In genomic region chr5:25241981-25242380, GRCh38 we compare ENCODE assay signal across 17 cellular contexts.
DNase-seq lines count a peak whose midpoint lies in the region; ATAC-seq and TF ChIP-seq lines count a peak whose summit lies in the region.
"Had no signal": no experiment of that assay in that cellular context is flagged by ENCODE, and none has a peak within 500 bp of the region (broad histone marks: within the 10 kb centered on the region; RNA-seq: fewer than 3 reads in every experiment).

No MANE protein-coding gene starts in this region.

- H3K79me2 ChIP-seq in neural progenitor cell (ENCODE audit: low read depth): no peaks in the 10 kb centered on the region

- H3K4me3 ChIP-seq in neural progenitor cell: no peak overlapping the region

- H3F3A ChIP-seq in neural progenitor cell (ENCODE audit: low read depth): no peaks in the 10 kb centered on the region

- peaks cover 6% of the 10 kb centered on the region for H3K4me1 ChIP-seq in neural progenitor cell

- H3K9ac ChIP-seq in neural progenitor cell: no peak overlapping the region

- TF ChIP-seq CTCF in WTC11 (IDR thresholded peaks at IDR 0.05) (no peak), neural progenitor cell (IDR thresholded peaks at IDR 0.05) (no peak), RWPE1 (conservative IDR thresholded peaks at IDR 0.05; ENCODE audit: low read depth) (no peak)

- H3K4me3 Mint-ChIP-seq in WTC11 (no peak overlapping the region), neural progenitor cell (no peak overlapping the region)
- no peak overlapping the region for H3K4me3 Mint-ChIP-seq in stimulated activated naive B cell treated with anti-CD40 and anti-IgM and Interleukin-4, amounts not matched to agents 10 μg/mL and 1 μg/mL and 100 μg/mL, for 72 hours
- H3K4me3 Mint-ChIP-seq: CD4-positive, alpha-beta memory T cell; H9 had no signal

- ATAC-seq in WTC11 (0 out of 2 replicates have a peak, but pooled peaks have one; percentile 46), GM18498 (IDR thresholded peaks at IDR 0.05; ENCODE audit: unreplicated experiment) (no peak), GM21515 (IDR thresholded peaks at IDR 0.05; ENCODE audit: unreplicated experiment) (no peak)
- no peak for ATAC-seq in stimulated activated naive B cell treated with anti-CD40 and anti-IgM and Interleukin-4, amounts not matched to agents 10 μg/mL and 1 μg/mL and 100 μg/mL, for 72 hours (replicated peaks)
- ATAC-seq: HCT116 had no signal

- no peak overlapping the region for H3K4me2 ChIP-seq in neural progenitor cell

- no peaks in the 10 kb centered on the region for H3K9me3 ChIP-seq in neural progenitor cell (ENCODE audit: low read depth)

- H3K36me3 Mint-ChIP-seq in WTC11 (no peaks in the 10 kb centered on the region), neural progenitor cell (no peaks in the 10 kb centered on the region)
- H3K36me3 Mint-ChIP-seq in stimulated activated naive B cell treated with anti-CD40 and anti-IgM and Interleukin-4, amounts not matched to agents 10 μg/mL and 1 μg/mL and 100 μg/mL, for 72 hours: no peaks in the 10 kb centered on the region
- H3K36me3 Mint-ChIP-seq: CD4-positive, alpha-beta memory T cell had no signal

- H3K9me3 Mint-ChIP-seq in WTC11 (peaks cover 14% of the 10 kb centered on the region; the same call in 1 of the 2 replicates), neural progenitor cell (no peaks in the 10 kb centered on the region)
- H3K9me3 Mint-ChIP-seq in stimulated activated naive B cell treated with anti-CD40 and anti-IgM and Interleukin-4, amounts not matched to agents 10 μg/mL and 1 μg/mL and 100 μg/mL, for 72 hours: peaks cover 0 to 2% of the 10 kb centered on the region in 2 donors
- H3K9me3 Mint-ChIP-seq: H9 had no signal

- DNase-seq in MV-4-11 (lab: John Stamatoyannopoulos, UW): peak; percentile 31
- no peak for DNase-seq in WTC11 (ENCODE audit: low spot score)
- DNase-seq in neural progenitor cell (ENCODE audit: low spot score): peak; percentile 57
- no peak for DNase-seq in stimulated activated naive B cell treated with anti-CD40 and anti-IgM and Interleukin-4, amounts not matched to agents 10 μg/mL and 1 μg/mL and 100 μg/mL, for 72 hours
- DNase-seq in hypothalamus (lab: John Stamatoyannopoulos, UW): no peak
- no peak for DNase-seq in RWPE1 (ENCODE audit: low spot score)
- DNase-seq: C1 segment of cervical spinal cord; Calu3; CD4-positive, alpha-beta memory T cell; COR-L47; DMS153; DND-41; GOT3; H9 had no signal

- H3K27ac Mint-ChIP-seq in WTC11 (no peak overlapping the region; the same call in 1 of the 2 replicates), neural progenitor cell (no peak overlapping the region)
- H3K27ac Mint-ChIP-seq in stimulated activated naive B cell treated with anti-CD40 and anti-IgM and Interleukin-4, amounts not matched to agents 10 μg/mL and 1 μg/mL and 100 μg/mL, for 72 hours: peak overlapping the region; percentile 25
- H3K27ac Mint-ChIP-seq: CD4-positive, alpha-beta memory T cell; H9 had no signal

- no peaks in the 10 kb centered on the region for H3K36me3 ChIP-seq in neural progenitor cell

- no peaks in the 10 kb centered on the region for H4K20me1 ChIP-seq in neural progenitor cell (ENCODE audit: low read depth)

- CTCF ChIA-PET in WTC11 (lab: Charles Lee) (no interaction called here), RWPE1 (lab: Yijun Ruan, JAX) (no interaction called here)

- H3K4me1 Mint-ChIP-seq in WTC11: peaks cover 19% of the 10 kb centered on the region
- H3K4me1 Mint-ChIP-seq in neural progenitor cell: peaks cover 5% of the 10 kb centered on the region
- no peaks in the 10 kb centered on the region for H3K4me1 Mint-ChIP-seq in stimulated activated naive B cell treated with anti-CD40 and anti-IgM and Interleukin-4, amounts not matched to agents 10 μg/mL and 1 μg/mL and 100 μg/mL, for 72 hours
- H3K4me1 Mint-ChIP-seq: CD4-positive, alpha-beta memory T cell had no signal

- H3K27me3 Mint-ChIP-seq in WTC11 (ENCODE audit: low read depth) (peaks cover 5% of the 10 kb centered on the region), neural progenitor cell (ENCODE audit: insufficient read depth, low read depth) (no peaks in the 10 kb centered on the region)
- H3K27me3 Mint-ChIP-seq in stimulated activated naive B cell treated with anti-CD40 and anti-IgM and Interleukin-4, amounts not matched to agents 10 μg/mL and 1 μg/mL and 100 μg/mL, for 72 hours: no peaks in the 10 kb centered on the region
- H3K27me3 Mint-ChIP-seq: CD4-positive, alpha-beta memory T cell had no signal

- H2AFZ ChIP-seq in neural progenitor cell (replicated peaks): no peak overlapping the region

- H3K27me3 ChIP-seq in neural progenitor cell: no peaks in the 10 kb centered on the region

- POLR2A ChIA-PET in WTC11 (lab: Charles Lee) (no interaction called here), RWPE1 (lab: Yijun Ruan, JAX; ENCODE audit: low non-redundant PET) (no interaction called here)

- H3K27ac ChIP-seq in neural progenitor cell (no peak overlapping the region), RWPE1 (no peak overlapping the region)

TF ChIP-seq in WTC11, 78 proteins besides CTCF, POLR2A, EP300 and RAD21 (continues in another document):
- TF ChIP-seq GABPB1 (CRISPR knock-in tag; IDR thresholded peaks at IDR 0.05): no peak
- no peak for TF ChIP-seq ATF6 (CRISPR knock-in tag; IDR thresholded peaks at IDR 0.05)
- TF ChIP-seq, protein P1, sequence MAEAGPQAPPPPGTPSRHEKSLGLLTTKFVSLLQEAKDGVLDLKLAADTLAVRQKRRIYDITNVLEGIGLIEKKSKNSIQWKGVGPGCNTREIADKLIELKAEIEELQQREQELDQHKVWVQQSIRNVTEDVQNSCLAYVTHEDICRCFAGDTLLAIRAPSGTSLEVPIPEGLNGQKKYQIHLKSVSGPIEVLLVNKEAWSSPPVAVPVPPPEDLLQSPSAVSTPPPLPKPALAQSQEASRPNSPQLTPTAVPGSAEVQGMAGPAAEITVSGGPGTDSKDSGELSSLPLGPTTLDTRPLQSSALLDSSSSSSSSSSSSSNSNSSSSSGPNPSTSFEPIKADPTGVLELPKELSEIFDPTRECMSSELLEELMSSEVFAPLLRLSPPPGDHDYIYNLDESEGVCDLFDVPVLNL (CRISPR knock-in tag; IDR thresholded peaks at IDR 0.05; ENCODE audit: borderline replicate concordance, low read depth): no peak
- TF ChIP-seq SOX15 (CRISPR knock-in tag; IDR thresholded peaks at IDR 0.05): no peak
- TF ChIP-seq, protein P2, sequence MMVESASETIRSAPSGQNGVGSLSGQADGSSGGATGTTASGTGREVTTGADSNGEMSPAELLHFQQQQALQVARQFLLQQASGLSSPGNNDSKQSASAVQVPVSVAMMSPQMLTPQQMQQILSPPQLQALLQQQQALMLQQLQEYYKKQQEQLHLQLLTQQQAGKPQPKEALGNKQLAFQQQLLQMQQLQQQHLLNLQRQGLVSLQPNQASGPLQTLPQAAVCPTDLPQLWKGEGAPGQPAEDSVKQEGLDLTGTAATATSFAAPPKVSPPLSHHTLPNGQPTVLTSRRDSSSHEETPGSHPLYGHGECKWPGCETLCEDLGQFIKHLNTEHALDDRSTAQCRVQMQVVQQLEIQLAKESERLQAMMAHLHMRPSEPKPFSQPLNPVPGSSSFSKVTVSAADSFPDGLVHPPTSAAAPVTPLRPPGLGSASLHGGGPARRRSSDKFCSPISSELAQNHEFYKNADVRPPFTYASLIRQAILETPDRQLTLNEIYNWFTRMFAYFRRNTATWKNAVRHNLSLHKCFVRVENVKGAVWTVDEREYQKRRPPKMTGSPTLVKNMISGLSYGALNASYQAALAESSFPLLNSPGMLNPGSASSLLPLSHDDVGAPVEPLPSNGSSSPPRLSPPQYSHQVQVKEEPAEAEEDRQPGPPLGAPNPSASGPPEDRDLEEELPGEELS (CRISPR knock-in tag; IDR thresholded peaks at IDR 0.05): no peak
- no peak for TF ChIP-seq NR2C2 (CRISPR knock-in tag; IDR thresholded peaks at IDR 0.05)
- TF ChIP-seq, protein P3, sequence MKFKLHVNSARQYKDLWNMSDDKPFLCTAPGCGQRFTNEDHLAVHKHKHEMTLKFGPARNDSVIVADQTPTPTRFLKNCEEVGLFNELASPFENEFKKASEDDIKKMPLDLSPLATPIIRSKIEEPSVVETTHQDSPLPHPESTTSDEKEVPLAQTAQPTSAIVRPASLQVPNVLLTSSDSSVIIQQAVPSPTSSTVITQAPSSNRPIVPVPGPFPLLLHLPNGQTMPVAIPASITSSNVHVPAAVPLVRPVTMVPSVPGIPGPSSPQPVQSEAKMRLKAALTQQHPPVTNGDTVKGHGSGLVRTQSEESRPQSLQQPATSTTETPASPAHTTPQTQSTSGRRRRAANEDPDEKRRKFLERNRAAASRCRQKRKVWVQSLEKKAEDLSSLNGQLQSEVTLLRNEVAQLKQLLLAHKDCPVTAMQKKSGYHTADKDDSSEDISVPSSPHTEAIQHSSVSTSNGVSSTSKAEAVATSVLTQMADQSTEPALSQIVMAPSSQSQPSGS (CRISPR knock-in tag; IDR thresholded peaks at IDR 0.05; ENCODE audit: borderline replicate concordance, low read depth): no peak
- TF ChIP-seq, protein P4, sequence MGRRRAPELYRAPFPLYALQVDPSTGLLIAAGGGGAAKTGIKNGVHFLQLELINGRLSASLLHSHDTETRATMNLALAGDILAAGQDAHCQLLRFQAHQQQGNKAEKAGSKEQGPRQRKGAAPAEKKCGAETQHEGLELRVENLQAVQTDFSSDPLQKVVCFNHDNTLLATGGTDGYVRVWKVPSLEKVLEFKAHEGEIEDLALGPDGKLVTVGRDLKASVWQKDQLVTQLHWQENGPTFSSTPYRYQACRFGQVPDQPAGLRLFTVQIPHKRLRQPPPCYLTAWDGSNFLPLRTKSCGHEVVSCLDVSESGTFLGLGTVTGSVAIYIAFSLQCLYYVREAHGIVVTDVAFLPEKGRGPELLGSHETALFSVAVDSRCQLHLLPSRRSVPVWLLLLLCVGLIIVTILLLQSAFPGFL (CRISPR knock-in tag; IDR thresholded peaks at IDR 0.05; ENCODE audit: borderline replicate concordance): no peak
- no peak for TF ChIP-seq TCF7 (CRISPR knock-in tag; IDR thresholded peaks at IDR 0.05; ENCODE audit: low read depth)

Comparison
In these comparisons a context has a peak if more than half of its experiments do, and no peak if none do; other contexts are left out.
1. DNase-seq: peak in MV-4-11 (single experiment) and neural progenitor cell (single experiment); none in WTC11 (single experiment), stimulated activated naive B cell treated with anti-CD40 and anti-IgM and Interleukin-4, amounts not matched to agents 10 μg/mL and 1 μg/mL and 100 μg/mL, for 72 hours (single experiment), hypothalamus (0 of 51) and RWPE1 (single experiment).